Comparison of ENCODE assay signal across 14 cellular contexts in the genomic region with DNA sequence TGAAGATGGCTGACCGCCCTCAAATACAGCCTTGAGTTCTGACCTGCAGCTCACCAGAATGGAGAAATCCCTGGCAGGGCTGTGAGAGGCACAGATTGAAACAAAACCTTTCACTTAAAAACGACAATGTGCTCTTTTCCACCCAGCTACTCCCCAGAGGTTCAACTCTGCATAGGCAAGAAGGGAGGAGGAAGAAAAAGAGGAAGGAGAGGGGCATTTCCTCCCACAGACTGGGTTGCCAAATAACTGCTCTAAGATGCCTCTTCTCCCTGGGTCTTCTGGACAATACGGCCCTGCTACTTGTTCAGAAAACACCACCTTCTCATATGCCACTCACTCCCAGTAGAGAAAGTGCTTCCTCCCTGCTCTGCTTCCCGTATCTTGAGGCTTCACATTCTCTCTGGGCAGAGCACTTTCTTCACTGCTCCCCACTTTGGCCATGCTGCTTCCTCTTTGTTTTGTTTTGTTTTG.
DNase-seq lines count a peak whose midpoint lies in the region; ATAC-seq and TF ChIP-seq lines count a peak whose summit lies in the region.
"Had no signal": no experiment of that assay in that cellular context is flagged by ENCODE, and none has a peak within 500 bp of the region (broad histone marks: within the 10 kb centered on the region; RNA-seq: fewer than 3 reads in every experiment).

No MANE protein-coding gene starts in this region.

- no CpG with 5 or more reads among the region's 4 CpGs for WGBS in neuronal stem cell (ENCODE audit: extremely low coverage in 2 of 2, insufficient read length in 2 of 2, insufficient replicate concordance in 1 of 2), 2 donors

- no peaks in the 10 kb centered on the region for H3K79me2 ChIP-seq in DOHH2 (ENCODE audit: control insufficient read depth, low read length)

- H4K20me1 ChIP-seq in DOHH2 (ENCODE audit: control insufficient read depth, insufficient read depth, low read depth, low read length) = no peaks in the 10 kb centered on the region

- H2AFZ ChIP-seq in neuronal stem cell (ENCODE audit: low read length) = peak overlapping the region; percentile 76

- no peaks in the 10 kb centered on the region for H3K9me3 ChIP-seq in DOHH2 (ENCODE audit: control insufficient read depth, insufficient read depth, low read length)
- no peaks in the 10 kb centered on the region for H3K9me3 ChIP-seq in neuronal stem cell (replicated peaks in 1 of 2; ENCODE audit: control insufficient read depth in 2 of 2, insufficient read depth in 1 of 2, low read depth in 1 of 2, low read length in 2 of 2)

- H2BK12ac ChIP-seq in neuronal stem cell (ENCODE audit: low read length) = no peak overlapping the region

- H3K79me1 ChIP-seq in neuronal stem cell (ENCODE audit: low read depth, low read length) = no peaks in the 10 kb centered on the region

- H3K36me3 Mint-ChIP-seq in effector memory CD8-positive, alpha-beta T cell (ENCODE audit: insufficient read depth) = peaks cover 2% of the 10 kb centered on the region
- H3K36me3 Mint-ChIP-seq in MCF 10A (ENCODE audit: insufficient read depth, unreplicated experiment) = no peaks in the 10 kb centered on the region

- no peak for TF ChIP-seq CTCF in DOHH2 (IDR thresholded peaks at IDR 0.05; ENCODE audit: low read depth, low read length, poor library complexity, severe bottlenecking)
- no peak for TF ChIP-seq CTCF in MCF 10A (IDR thresholded peaks at IDR 0.05; ENCODE audit: unreplicated experiment)

- H2BK5ac ChIP-seq in neuronal stem cell (ENCODE audit: low read length) = no peak overlapping the region

- H3K4me1 Mint-ChIP-seq in effector memory CD8-positive, alpha-beta T cell (ENCODE audit: low read depth in 2 of 2) = no peaks in the 10 kb centered on the region
- peaks cover 6% of the 10 kb centered on the region for H3K4me1 Mint-ChIP-seq in MCF 10A (ENCODE audit: insufficient read depth, unreplicated experiment)

- H3K9ac ChIP-seq in neuronal stem cell (ENCODE audit: low read depth, low read length, poor library complexity) = no peak overlapping the region

- H3K9me3 Mint-ChIP-seq in effector memory CD8-positive, alpha-beta T cell = no peaks in the 10 kb centered on the region
- H3K9me3 Mint-ChIP-seq in MCF 10A (ENCODE audit: unreplicated experiment) = no peaks in the 10 kb centered on the region
- H3K9me3 Mint-ChIP-seq: neural crest cell; T-helper 1 cell treated with Interleukin-12 subunit alpha and Interleukin-12 subunit beta and Interleukin-4 antibody, amounts not matched to agents 30 μg/mL and 1 μg/mL, for 36 hours had no signal

- POLR2A ChIA-PET in MCF 10A (lab: Yijun Ruan, JAX) = no interaction called here

- H3K4me1 ChIP-seq in DOHH2 (ENCODE audit: control insufficient read depth, low read length) = peaks cover 51% of the 10 kb centered on the region
- peaks cover 3 to 17% of the 10 kb centered on the region in 2 donors for H3K4me1 ChIP-seq in neuronal stem cell (ENCODE audit: control insufficient read depth in 2 of 2, insufficient read depth in 1 of 2, low read depth in 1 of 2, low read length in 2 of 2)

- no TSS peak for BruUV-seq in MCF 10A (replicated peaks; lab: Mats Ljungman, UMichigan)

- peaks cover 0 to under 1% of the 10 kb centered on the region in 2 donors for H3K27me3 Mint-ChIP-seq in effector memory CD8-positive, alpha-beta T cell
- H3K27me3 Mint-ChIP-seq in MCF 10A (ENCODE audit: insufficient read depth, unreplicated experiment) = no peaks in the 10 kb centered on the region

- peaks cover 8% of the 10 kb centered on the region; the same call in 1 of the 2 replicates for H3F3A ChIP-seq in DOHH2 (ENCODE audit: control insufficient read depth, insufficient read depth)

- H3K4me2 ChIP-seq in DOHH2 (ENCODE audit: low read length) (peak overlapping the region; percentile 71), neuronal stem cell (ENCODE audit: insufficient read depth, low read length, poor library complexity, severe bottlenecking) (no peak overlapping the region)

- ATAC-seq in effector memory CD8-positive, alpha-beta T cell (replicated peaks) = peak; percentile 16
- no peak for ATAC-seq in GM21526 (IDR thresholded peaks at IDR 0.05; ENCODE audit: low FRiP score, unreplicated experiment)

- no peak overlapping the region for H4K8ac ChIP-seq in neuronal stem cell (ENCODE audit: low read depth, low read length)

- H3K18ac ChIP-seq in neuronal stem cell (ENCODE audit: low read length) = no peak overlapping the region

- no peak overlapping the region for H2BK120ac ChIP-seq in neuronal stem cell (ENCODE audit: low read depth, low read length)

- H3K4ac ChIP-seq in neuronal stem cell (ENCODE audit: low read length) = no peak overlapping the region

- H2AK5ac ChIP-seq in neuronal stem cell (ENCODE audit: low read depth, low read length) = no peak overlapping the region

- H2BK15ac ChIP-seq in neuronal stem cell (ENCODE audit: low read length) = no peak overlapping the region

- no peak overlapping the region for H4K91ac ChIP-seq in neuronal stem cell (ENCODE audit: low read depth, low read length, poor library complexity)

- H3K4me3 Mint-ChIP-seq in effector memory CD8-positive, alpha-beta T cell = no peak overlapping the region
- no peak overlapping the region for H3K4me3 Mint-ChIP-seq in MCF 10A (ENCODE audit: unreplicated experiment)
- H3K4me3 Mint-ChIP-seq: neural crest cell; T-helper 1 cell treated with Interleukin-12 subunit alpha and Interleukin-12 subunit beta and Interleukin-4 antibody, amounts not matched to agents 30 μg/mL and 1 μg/mL, for 36 hours had no signal

- H3K4me3 ChIP-seq in DOHH2 (ENCODE audit: low read length) (peak overlapping the region; percentile 51), neuronal stem cell (ENCODE audit: low read length in 2 of 2) (no peak overlapping the region)

- no peaks in the 10 kb centered on the region for H3K9me2 ChIP-seq in DOHH2 (replicated peaks; ENCODE audit: control insufficient read depth, low read length)

- peak overlapping the region in 1 of 2 donors; percentile 23 for H3K27ac Mint-ChIP-seq in effector memory CD8-positive, alpha-beta T cell
- no peak overlapping the region for H3K27ac Mint-ChIP-seq in MCF 10A (ENCODE audit: low read depth, unreplicated experiment)
- H3K27ac Mint-ChIP-seq: T-helper 1 cell treated with Interleukin-12 subunit alpha and Interleukin-12 subunit beta and Interleukin-4 antibody, amounts not matched to agents 30 μg/mL and 1 μg/mL, for 36 hours had no signal

- H3K36me3 ChIP-seq in DOHH2 (ENCODE audit: control insufficient read depth, low read length) = no peaks in the 10 kb centered on the region
- H3K36me3 ChIP-seq in neuronal stem cell (replicated peaks in 1 of 2; ENCODE audit: control insufficient read depth in 2 of 2, insufficient read depth in 2 of 2, low read length in 2 of 2) = no peaks in the 10 kb centered on the region

- H3K27me3 ChIP-seq in DOHH2 (ENCODE audit: control insufficient read depth, low read length) (no peaks in the 10 kb centered on the region), neuronal stem cell (ENCODE audit: control insufficient read depth in 3 of 3, insufficient read depth in 3 of 3, low read depth in 1 of 3, low read length in 3 of 3) (peaks cover 0 to 2% (median 0%) of the 10 kb centered on the region in 3 experiments)

- CTCF ChIA-PET in MCF 10A (lab: Yijun Ruan, JAX) = no interaction called here

- H3K27ac ChIP-seq in DOHH2 (ENCODE audit: low read depth, low read length) = peak overlapping the region; percentile 64
- no peak overlapping the region for H3K27ac ChIP-seq in neuronal stem cell (replicated peaks; ENCODE audit: low read length)

- H3K14ac ChIP-seq in neuronal stem cell (ENCODE audit: low read length) = no peak overlapping the region

- intact Hi-C loops in MCF 10A (cut with micrococcal nuclease) = no loop called here

- peak; percentile 98 for DNase-seq in NOMO-1 treated with DMSO at 0.1 percent for 48 hours (lab: John Stamatoyannopoulos, UW; ENCODE audit: unreplicated experiment)
- no peak for DNase-seq in effector memory CD8-positive, alpha-beta T cell
- no peak for DNase-seq in neuronal stem cell (ENCODE audit: low spot score)
- DNase-seq in NCI-H82 treated with DMSO at 0.1 percent for 48 hours (lab: John Stamatoyannopoulos, UW; ENCODE audit: unreplicated experiment) = no peak
- no peak for DNase-seq in MCF 10A (ENCODE audit: unreplicated experiment)
- DNase-seq in NCI-H2171 (lab: John Stamatoyannopoulos, UW) = no peak
- DNase-seq: activated CD8-positive, alpha-beta memory T cell treated with anti-CD3 and anti-CD28 coated beads, Interleukin-2, amount 50 U/mL, for 4 hours; NCI-H1694; NCI-H82; stimulated activated CD4-positive, alpha-beta T cell treated with anti-CD3 and anti-CD28 coated beads, Interleukin-15, amount 100 ng/mL, for 24 hours had no signal

- H3K23ac ChIP-seq in neuronal stem cell (ENCODE audit: low read depth, low read length, poor library complexity) = no peak overlapping the region
